Comparison of ENCODE assay signal across 8 cellular contexts in genomic region chr18:48997985-48998831, GRCh38. TPM values are rescaled to one million over a fixed set of nuclear protein-coding genes. Genes with fewer than 3 reads are reported as not detected.
DNase-seq lines count a peak whose midpoint lies in the region; ATAC-seq and TF ChIP-seq lines count a peak whose summit lies in the region.

No MANE protein-coding gene starts in this region.

- no peak for TF ChIP-seq POLR2A in tibial nerve (IDR thresholded peaks at IDR 0.05)

- TF ChIP-seq EP300 in tibial nerve (IDR thresholded peaks at IDR 0.05): peak in 1 of 2 donors; percentile 24

- peaks cover 22% of the 10 kb centered on the region for H3K4me1 ChIP-seq in HUES64 (ENCODE audit: insufficient read depth, low read length)
- H3K4me1 ChIP-seq in left lung: peaks cover 21 to 32% of the 10 kb centered on the region in 2 donors
- peaks cover 0 to 23% (median 5%) of the 10 kb centered on the region in 4 donors for H3K4me1 ChIP-seq in tibial nerve

- H3K9me3 ChIP-seq in HUES64 (ENCODE audit: insufficient read depth, low read depth, low read length) (no peaks in the 10 kb centered on the region), left lung (no peaks in the 10 kb centered on the region), tibial nerve (no peaks in the 10 kb centered on the region)

- TF ChIP-seq CTCF in AG09319 (IDR thresholded peaks at IDR 0.05; ENCODE audit: low read depth, low read length): no peak
- no peak for TF ChIP-seq CTCF in brain microvascular endothelial cell (IDR thresholded peaks at IDR 0.05; ENCODE audit: low read depth, low read length, missing control alignments)
- TF ChIP-seq CTCF in left lung (IDR thresholded peaks at IDR 0.05): no peak
- TF ChIP-seq CTCF in tibial nerve (IDR thresholded peaks at IDR 0.05): no peak

- in situ Hi-C loops in brain microvascular endothelial cell (cut with HindIII; ENCODE audit: low pct_ligation_motif_present, low sequenced_read_pairs): no loop called here

- no peaks in the 10 kb centered on the region for H3K36me3 ChIP-seq in HUES64 (ENCODE audit: insufficient read depth, low read length)
- H3K36me3 ChIP-seq in brain microvascular endothelial cell (replicated peaks): no peaks in the 10 kb centered on the region
- H3K36me3 ChIP-seq in left lung: no peaks in the 10 kb centered on the region
- H3K36me3 ChIP-seq in tibial nerve: no peaks in the 10 kb centered on the region

- peak; percentile 76 for DNase-seq in AG09319 (ENCODE audit: extremely low read depth, low read depth)
- peak; percentile 99 for DNase-seq in brain microvascular endothelial cell
- peak; percentile 79 to 85 for DNase-seq in left lung
- DNase-seq in tibial nerve (ENCODE audit: low spot score in 2 of 2): no peak
- no peak for DNase-seq in activated CD4-positive, alpha-beta T cell treated with anti-CD3 and anti-CD28 coated beads, Interleukin-2, amount 50 U/mL, for 48 hours
- DNase-seq in NCI-H128 (lab: John Stamatoyannopoulos, UW; ENCODE audit: unreplicated experiment): no peak

- H3K27ac ChIP-seq in HUES64 (ENCODE audit: low read depth, low read length) (peak overlapping the region; percentile 73), brain microvascular endothelial cell (peak overlapping the region; percentile 96), left lung (peak overlapping the region; percentile 21 to 39), tibial nerve (no peak overlapping the region)

- H3K27me3 ChIP-seq in HUES64 (ENCODE audit: insufficient read depth, low read length) (no peaks in the 10 kb centered on the region; the same call in 1 of the 2 replicates), brain microvascular endothelial cell (replicated peaks) (no peaks in the 10 kb centered on the region), left lung (no peaks in the 10 kb centered on the region), tibial nerve (no peaks in the 10 kb centered on the region)

- intact Hi-C loops in left lung (cut with DNase I): no loop called here

- H3K9ac ChIP-seq in HUES64 (ENCODE audit: low read depth, low read length): peak overlapping the region; percentile 54; the same call in 1 of the 2 replicates

- peak; percentile 68 for ATAC-seq in left lung
- no peak for ATAC-seq in HG03097 (IDR thresholded peaks at IDR 0.05; ENCODE audit: low FRiP score, unreplicated experiment)

- H3K4me3 ChIP-seq in HUES64 (ENCODE audit: low read length) (no peak overlapping the region), brain microvascular endothelial cell (ENCODE audit: low read depth, low read length) (no peak overlapping the region), left lung (no peak overlapping the region), tibial nerve (no peak overlapping the region)

- 51% methylated on average over 17 of the region's 17 CpGs for WGBS in HUES64
- 64 to 66% methylated on average over 17 of the region's 17 CpGs for WGBS in tibial nerve, 2 donors

RNA-seq across cellular contexts. Expression of gene SMAD7, which starts 47.4 kb away (rescaled TPM):
- 9.8 TPM for polyA plus RNA-seq in HUES64 (2013, experiment 1 of 2)
- polyA plus RNA-seq in HUES64 (2013, experiment 2 of 2): 10.7 TPM
- 10 to 100 TPM; 43.3 to 46.3 TPM for total RNA-seq in left lung
- 10 to 100 TPM; 34.3 to 56.8 (median 35.6) TPM for total RNA-seq in tibial nerve

Comparison
In these comparisons a context has a peak if more than half of its experiments do, and no peak if none do; other contexts are left out.
1. DNase-seq: peak in AG09319 (single experiment), brain microvascular endothelial cell (single experiment) and left lung (2 of 2); none in tibial nerve (0 of 2), activated CD4-positive, alpha-beta T cell treated with anti-CD3 and anti-CD28 coated beads, Interleukin-2, amount 50 U/mL, for 48 hours (0 of 2) and NCI-H128 (single experiment).
2. H3K27ac ChIP-seq: peak in HUES64 (single experiment), brain microvascular endothelial cell (single experiment) and left lung (2 of 2); none in tibial nerve (0 of 4).